ENCODE assay signal across 28 cellular contexts in genomic region chr6:167651251-167652041, GRCh38.
DNase-seq lines count a peak whose midpoint lies in the region; ATAC-seq, FAIRE-seq and TF ChIP-seq lines count a peak whose summit lies in the region.
"Had no signal": no experiment of that assay in that cellular context is flagged by ENCODE, and none has a peak within 500 bp of the region (broad histone marks: within the 10 kb centered on the region; RNA-seq: fewer than 3 reads in every experiment).

No MANE protein-coding gene starts in this region.

- no peaks in the 10 kb centered on the region for H3K79me1 ChIP-seq in mesendoderm (ENCODE audit: low read length)

- 95% methylated on average over 6 of the region's 12 CpGs for WGBS in mesendoderm (ENCODE audit: extremely low coverage, insufficient coverage, low lambda C conversion rate)

- ATAC-seq in upper lobe of right lung (peak; percentile 20), GM19452 (IDR thresholded peaks at IDR 0.05; ENCODE audit: unreplicated experiment) (no peak), GM21423 (IDR thresholded peaks at IDR 0.05; ENCODE audit: unreplicated experiment) (no peak)
- ATAC-seq: CD8-positive, alpha-beta T cell; naive thymus-derived CD8-positive, alpha-beta T cell had no signal

- peak overlapping the region; percentile 74 for H3K23ac ChIP-seq in mesendoderm (ENCODE audit: low read length)

- no peak for TF ChIP-seq CTCF in HEK293 (tag by site-specific recombination; IDR thresholded peaks at IDR 0.05)
- no peak for TF ChIP-seq CTCF in bronchial epithelial cell (IDR thresholded peaks at IDR 0.05; ENCODE audit: insufficient read depth, low read length, severe bottlenecking)
- no peak for TF ChIP-seq CTCF in upper lobe of right lung (IDR thresholded peaks at IDR 0.05)

- no peaks in the 10 kb centered on the region for H3K4me1 ChIP-seq in HEK293 (ENCODE audit: control insufficient read depth, insufficient read depth, low read length)
- H3K4me1 ChIP-seq in mesendoderm (ENCODE audit: control insufficient read depth, low read depth, low read length), result peaks cover 14% of the 10 kb centered on the region
- H3K4me1 ChIP-seq in upper lobe of right lung, result no peaks in the 10 kb centered on the region
- H3K4me1 ChIP-seq: BE2C, colonic mucosa, vagina had no signal

- no peaks in the 10 kb centered on the region for H3K79me2 ChIP-seq in mesendoderm (ENCODE audit: control insufficient read depth, insufficient read depth, low read length)

- H3K9ac ChIP-seq in mesendoderm (ENCODE audit: low read length), result no peak overlapping the region

- H2BK5ac ChIP-seq in mesendoderm (ENCODE audit: low read length), result peak overlapping the region; percentile 7

- H3K9me3 ChIP-seq in HEK293 (ENCODE audit: control insufficient read depth, insufficient read depth, low read depth, low read length) (no peaks in the 10 kb centered on the region), upper lobe of right lung (no peaks in the 10 kb centered on the region)
- H3K9me3 ChIP-seq: BE2C, colonic mucosa, left ventricle myocardium inferior, testis, vagina had no signal

- H3K27me3 ChIP-seq in bronchial epithelial cell (ENCODE audit: control insufficient read depth, insufficient read depth, low read length), result no peaks in the 10 kb centered on the region
- no peaks in the 10 kb centered on the region for H3K27me3 ChIP-seq in mesendoderm (ENCODE audit: insufficient read depth, low read length, poor library complexity)
- no peaks in the 10 kb centered on the region for H3K27me3 ChIP-seq in upper lobe of right lung
- H3K27me3 ChIP-seq: BE2C, cardiac muscle cell, colonic mucosa, SJSA1, testis, vagina had no signal

- CTCF ChIA-PET in HEK293 (lab: Yijun Ruan, JAX), result no interaction called here

- no peak overlapping the region for H3K4ac ChIP-seq in mesendoderm (ENCODE audit: low read depth, low read length)

- H2AK5ac ChIP-seq in mesendoderm (ENCODE audit: low read length), result peak overlapping the region; percentile 53

- H2BK15ac ChIP-seq in mesendoderm (replicated peaks; ENCODE audit: low read depth), result no peak overlapping the region

- no peak overlapping the region for H4K8ac ChIP-seq in mesendoderm (ENCODE audit: low read depth, low read length)

- H3K4me3 ChIP-seq in HEK293 (ENCODE audit: low read depth, low read length) (no peak overlapping the region), bronchial epithelial cell (ENCODE audit: low read depth, low read length) (no peak overlapping the region), mesendoderm (ENCODE audit: low read length) (no peak overlapping the region), upper lobe of right lung (no peak overlapping the region)
- H3K4me3 ChIP-seq: cardiac muscle cell, colonic mucosa, left ventricle myocardium inferior, SJSA1, testis, vagina had no signal

- intact Hi-C loops in upper lobe of right lung (cut with DNase I), result no loop called here

- no peak overlapping the region for H4K5ac ChIP-seq in mesendoderm (ENCODE audit: low read length)

- peak overlapping the region; percentile 79 for H3K56ac ChIP-seq in mesendoderm (ENCODE audit: low read length)

- no peak overlapping the region for H3K4me2 ChIP-seq in mesendoderm (ENCODE audit: low read length)

- no peak overlapping the region for H3K18ac ChIP-seq in mesendoderm (ENCODE audit: low read length)

- POLR2A ChIA-PET in HEK293 (lab: Yijun Ruan, JAX), result no interaction called here

- DNase-seq in bronchial epithelial cell (ENCODE audit: low read depth) (no peak), mesendoderm (no peak), upper lobe of right lung (no peak), UCSD-AML1 (lab: John Stamatoyannopoulos, UW; ENCODE audit: unreplicated experiment) (no peak)
- DNase-seq: activated CD4-positive, alpha-beta T cell treated with anti-CD3 and anti-CD28 coated beads for 48 hours; anterior cingulate cortex; BE2C; CD8-positive, alpha-beta T cell; colonic mucosa; effector CD8-positive, alpha-beta T cell; glutamatergic neuron; left ventricle myocardium inferior; midbrain; MV-4-11; naive thymus-derived CD8-positive, alpha-beta T cell; NCI-H146; NCI-H446; stimulated activated naive CD4-positive, alpha-beta T cell treated with Interleukin-2 at 50 U/mL for 16 hours; T1000; testis; WERI-Rb-1 had no signal

- FAIRE-seq in bronchial epithelial cell (lab: Jason Lieb, UNC), result peak; percentile 100
- FAIRE-seq: H54 had no signal

- H2BK120ac ChIP-seq in mesendoderm (ENCODE audit: low read depth, low read length), result no peak overlapping the region

- no peaks in the 10 kb centered on the region for H3K36me3 ChIP-seq in HEK293 (ENCODE audit: control insufficient read depth in 2 of 2, insufficient read depth in 1 of 2, low read length in 2 of 2)
- H3K36me3 ChIP-seq in bronchial epithelial cell (ENCODE audit: control insufficient read depth, insufficient read depth, low read length), result no peaks in the 10 kb centered on the region
- H3K36me3 ChIP-seq in mesendoderm (ENCODE audit: control insufficient read depth, insufficient read depth, low read length), result no peaks in the 10 kb centered on the region
- H3K36me3 ChIP-seq in upper lobe of right lung, result no peaks in the 10 kb centered on the region
- H3K36me3 ChIP-seq: BE2C, cardiac muscle cell, colonic mucosa, left ventricle myocardium inferior, SJSA1, vagina, WERI-Rb-1 had no signal

- H3K27ac ChIP-seq in HEK293 (ENCODE audit: extremely low read depth, low read depth, low read length) (no peak overlapping the region), mesendoderm (ENCODE audit: low read depth, low read length) (no peak overlapping the region), upper lobe of right lung (no peak overlapping the region)
- H3K27ac ChIP-seq: cardiac muscle cell, colonic mucosa, left ventricle myocardium inferior, SJSA1, testis, vagina, WERI-Rb-1 had no signal

TF ChIP-seq in HEK293, 187 proteins besides CTCF, POLR2A, EP300 and RAD21:
- TF ChIP-seq ZNF585B (tag by site-specific recombination; IDR thresholded peaks at IDR 0.05) (no peak), EGR2 (tag by site-specific recombination; IDR thresholded peaks at IDR 0.05; ENCODE audit: low read depth) (peak; percentile 48), ZNF148 (tag by site-specific recombination; IDR thresholded peaks at IDR 0.05; ENCODE audit: borderline replicate concordance) (0 out of 2 replicates have a peak, but pooled peaks have one; percentile 18), HOXD13 (CRISPR knock-in tag; IDR thresholded peaks at IDR 0.05; ENCODE audit: borderline replicate concordance) (peak; percentile 52; the same call in 1 of the 2 replicates), ZNF239 (tag by site-specific recombination; IDR thresholded peaks at IDR 0.05) (0 out of 2 replicates have a peak, but pooled peaks have one; percentile 9), ZNF184 (tag by site-specific recombination; IDR thresholded peaks at IDR 0.05) (no peak), ZNF24 (tag by site-specific recombination; IDR thresholded peaks at IDR 0.05) (no peak), ZNF776 (tag by site-specific recombination; IDR thresholded peaks at IDR 0.05; ENCODE audit: borderline replicate concordance) (no peak), ZFHX2 (tag by site-specific recombination; conservative IDR thresholded peaks at IDR 0.05) (peak; percentile 28; the same call in 1 of the 2 replicates), ZSCAN4 (tag by site-specific recombination; IDR thresholded peaks at IDR 0.05) (peak; percentile 27; the same call in 1 of the 2 replicates)
TF ChIP-seq in HEK293: peak in this region for 6.
